Comparison of ENCODE assay signal across 1 cellular context in the genomic region with DNA sequence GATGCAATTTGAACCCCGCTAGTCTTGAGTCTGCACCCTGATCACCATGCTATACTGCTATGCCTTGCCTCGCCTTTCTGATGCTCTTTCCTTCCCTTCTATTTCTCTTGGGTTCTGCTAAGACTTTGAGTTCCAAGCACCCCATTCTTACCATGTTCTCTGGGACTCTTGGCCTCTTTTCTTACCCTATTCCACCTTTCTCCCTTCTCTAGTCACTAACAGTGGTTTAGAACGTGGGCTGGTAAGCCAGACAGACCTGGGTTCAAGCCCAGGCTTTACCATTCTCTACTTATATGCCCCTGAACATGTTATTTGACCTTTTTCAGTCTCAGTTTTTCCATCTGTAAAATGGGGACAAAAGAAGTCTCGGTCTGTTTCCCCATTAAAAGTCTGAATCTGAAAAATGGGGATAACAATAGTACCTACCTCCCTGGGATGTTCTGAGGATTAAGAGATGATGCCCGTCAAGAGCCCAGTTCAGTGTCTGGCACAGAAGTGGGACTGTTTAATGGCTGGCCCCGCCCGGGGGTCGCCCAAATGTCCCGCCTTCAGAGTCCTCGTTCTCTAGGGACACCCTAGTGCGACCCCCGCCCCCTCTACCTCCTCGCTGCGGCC.
TF ChIP-seq lines count a peak whose summit lies in the region.

No MANE protein-coding gene starts in this region.

TF ChIP-seq in endothelial cell of umbilical vein, 7 proteins besides CTCF, POLR2A, EP300 and RAD21:
- TF ChIP-seq JUN (IDR thresholded peaks at IDR 0.05; ENCODE audit: borderline replicate concordance, insufficient read depth, insufficient read length, low read depth): no peak
- TF ChIP-seq FOS (IDR thresholded peaks at IDR 0.05; ENCODE audit: borderline replicate concordance, insufficient read depth, low read length): no peak
- TF ChIP-seq MYC (IDR thresholded peaks at IDR 0.05; ENCODE audit: low read depth, low read length): no peak
- no peak for TF ChIP-seq GATA2 (IDR thresholded peaks at IDR 0.05; ENCODE audit: insufficient read depth, insufficient read length, low read depth, low read length)
- no peak for TF ChIP-seq POLR2AphosphoS5 (IDR thresholded peaks at IDR 0.05; ENCODE audit: insufficient read depth, low read depth, low read length)
- TF ChIP-seq, protein P1, sequence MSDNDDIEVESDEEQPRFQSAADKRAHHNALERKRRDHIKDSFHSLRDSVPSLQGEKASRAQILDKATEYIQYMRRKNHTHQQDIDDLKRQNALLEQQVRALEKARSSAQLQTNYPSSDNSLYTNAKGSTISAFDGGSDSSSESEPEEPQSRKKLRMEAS (IDR thresholded peaks at IDR 0.05; ENCODE audit: insufficient read depth, insufficient read length): no peak
- no peak for TF ChIP-seq EZH2 (IDR thresholded peaks at IDR 0.05; ENCODE audit: borderline replicate concordance, low read depth, low read length, severe bottlenecking)
